ENCODE assay signal across 8 cellular contexts in the genomic region with DNA sequence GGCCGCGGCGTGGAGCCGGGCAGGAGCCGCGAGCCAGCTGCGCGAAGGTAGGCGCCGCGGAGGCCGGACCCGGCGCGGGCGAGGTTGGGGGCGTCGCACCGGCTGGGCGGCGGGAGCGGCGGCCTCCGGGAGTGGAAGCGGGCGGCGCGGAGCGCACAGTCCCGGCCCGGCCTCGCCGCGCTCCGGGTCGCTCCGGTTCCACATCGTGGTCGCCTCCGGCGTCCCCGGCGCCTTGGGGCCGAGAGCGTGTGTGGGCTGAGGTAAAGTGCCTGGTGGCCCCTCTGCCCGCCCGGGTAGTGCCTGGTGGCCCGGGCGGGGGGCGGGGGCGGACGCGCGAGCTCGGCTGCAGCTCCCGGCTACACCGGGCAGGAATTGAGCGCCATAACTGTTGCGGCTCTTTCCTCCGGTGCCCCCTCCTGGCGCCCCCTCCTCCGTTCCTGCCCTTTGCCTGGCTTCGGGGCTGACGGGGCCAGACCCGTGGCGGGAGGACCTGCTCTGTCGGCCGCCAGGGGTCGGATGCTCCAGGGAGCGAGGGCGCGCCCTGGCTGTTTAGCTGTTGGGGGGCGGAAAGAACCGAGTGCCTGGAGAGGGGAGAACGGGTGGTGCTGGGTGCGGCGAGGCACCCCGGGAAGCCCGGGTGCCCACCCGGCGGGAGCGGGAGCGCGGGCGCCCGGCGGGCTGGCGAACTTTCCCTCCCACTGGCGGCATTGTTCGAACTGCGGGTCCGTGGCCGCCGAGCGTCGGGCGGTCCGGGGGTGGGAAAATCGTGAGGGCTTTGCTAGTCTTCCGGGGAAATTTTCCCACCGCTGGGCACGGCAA. TPM values are rescaled to one million over a fixed set of nuclear protein-coding genes. Genes with fewer than 3 reads are reported as not detected.
DNase-seq lines count a peak whose midpoint lies in the region; ATAC-seq and TF ChIP-seq lines count a peak whose summit lies in the region.

No MANE protein-coding gene starts in this region.

- H2AFZ ChIP-seq in OCI-LY3 (ENCODE audit: low read depth, low read length) = no peak overlapping the region

- H3K36me3 ChIP-seq in OCI-LY3 (replicated peaks; ENCODE audit: low read depth, low read length) = peaks cover 21% of the 10 kb centered on the region

- intact Hi-C loops in left cardiac atrium (cut with DNase I) = loop anchor here in 1 of 2 donors (10.0 kb wide), 1 partner anchor 62 kb away; no protein-coding TSS in a partner anchor

- no peaks in the 10 kb centered on the region for H3K27me3 ChIP-seq in OCI-LY3 (ENCODE audit: low read depth, low read length)

- H3K9me3 Mint-ChIP-seq in activated naive CD4-positive, alpha-beta T cell treated with anti-CD3 and anti-CD28 coated beads, Interleukin-2, amount 50 U/mL, for 24 hours = no peaks in the 10 kb centered on the region
- peaks cover 7% of the 10 kb centered on the region for H3K9me3 Mint-ChIP-seq in progenitor cell of endocrine pancreas (ENCODE audit: low read depth)

- peak overlapping the region; percentile 79 for H3K4me3 Mint-ChIP-seq in activated naive CD4-positive, alpha-beta T cell treated with anti-CD3 and anti-CD28 coated beads, Interleukin-2, amount 50 U/mL, for 24 hours
- H3K4me3 Mint-ChIP-seq in progenitor cell of endocrine pancreas (ENCODE audit: low read depth) = peak overlapping the region; percentile 88

- no peak overlapping the region for H3K27ac Mint-ChIP-seq in activated naive CD4-positive, alpha-beta T cell treated with anti-CD3 and anti-CD28 coated beads, Interleukin-2, amount 50 U/mL, for 24 hours
- peak overlapping the region; percentile 94 for H3K27ac Mint-ChIP-seq in progenitor cell of endocrine pancreas

- peaks cover 55% of the 10 kb centered on the region for H3K79me2 ChIP-seq in OCI-LY3 (ENCODE audit: low read length)

- peak overlapping the region; percentile 98 for H3K4me3 ChIP-seq in OCI-LY3 (ENCODE audit: low read length)

- no peaks in the 10 kb centered on the region for H3K36me3 Mint-ChIP-seq in activated naive CD4-positive, alpha-beta T cell treated with anti-CD3 and anti-CD28 coated beads, Interleukin-2, amount 50 U/mL, for 24 hours
- no peaks in the 10 kb centered on the region for H3K36me3 Mint-ChIP-seq in progenitor cell of endocrine pancreas (ENCODE audit: insufficient read depth)

- H3K4me2 ChIP-seq in OCI-LY3 (ENCODE audit: low read length) = peak overlapping the region; percentile 96

- no peaks in the 10 kb centered on the region for H3K9me3 ChIP-seq in OCI-LY3 (ENCODE audit: insufficient read depth, low read length)

- ATAC-seq in HG02642 (IDR thresholded peaks at IDR 0.05; ENCODE audit: poor library complexity, unreplicated experiment) = peak; percentile 65
- ATAC-seq in left cardiac atrium = peak; percentile 64 to 74
- ATAC-seq in HG03342 (IDR thresholded peaks at IDR 0.05; ENCODE audit: unreplicated experiment) = no peak

- peaks cover 33% of the 10 kb centered on the region for H4K20me1 ChIP-seq in OCI-LY3 (ENCODE audit: insufficient read depth, low read length)

- H3K9ac ChIP-seq in OCI-LY3 (ENCODE audit: low read length) = peak overlapping the region; percentile 95

- peaks cover 9% of the 10 kb centered on the region for H3K4me1 Mint-ChIP-seq in activated naive CD4-positive, alpha-beta T cell treated with anti-CD3 and anti-CD28 coated beads, Interleukin-2, amount 50 U/mL, for 24 hours
- H3K4me1 Mint-ChIP-seq in progenitor cell of endocrine pancreas (ENCODE audit: low read depth) = peaks cover 24% of the 10 kb centered on the region

- peak overlapping the region; percentile 55 for H3K27ac ChIP-seq in OCI-LY3 (ENCODE audit: low read length)

- TF ChIP-seq CTCF in OCI-LY3 (IDR thresholded peaks at IDR 0.05; ENCODE audit: low read depth, low read length) = peak; percentile 52
- peak; percentile 62 for TF ChIP-seq CTCF in progenitor cell of endocrine pancreas (IDR thresholded peaks at IDR 0.05; ENCODE audit: unreplicated experiment)

- peaks cover 24% of the 10 kb centered on the region for H3K27me3 Mint-ChIP-seq in activated naive CD4-positive, alpha-beta T cell treated with anti-CD3 and anti-CD28 coated beads, Interleukin-2, amount 50 U/mL, for 24 hours
- no peaks in the 10 kb centered on the region for H3K27me3 Mint-ChIP-seq in progenitor cell of endocrine pancreas

- H3K4me1 ChIP-seq in OCI-LY3 (ENCODE audit: low read length) = peaks cover 26% of the 10 kb centered on the region

- DNase-seq in GM03348 (ENCODE audit: low spot score) (peak; percentile 70), left cardiac atrium (peak; percentile 46), progenitor cell of endocrine pancreas (ENCODE audit: low spot score, unreplicated experiment) (peak; percentile 59), NCI-H1436 (lab: John Stamatoyannopoulos, UW) (no peak)

RNA-seq across cellular contexts. Expression of gene JADE3, which starts 0.7 kb away (rescaled TPM):
- total RNA-seq in left cardiac atrium (1 to 10 TPM; 5.3 TPM), progenitor cell of endocrine pancreas (22.5 and 23.4 TPM in 2 replicates)
